8 cellular contexts compared by ENCODE assay signal in the genomic region with DNA sequence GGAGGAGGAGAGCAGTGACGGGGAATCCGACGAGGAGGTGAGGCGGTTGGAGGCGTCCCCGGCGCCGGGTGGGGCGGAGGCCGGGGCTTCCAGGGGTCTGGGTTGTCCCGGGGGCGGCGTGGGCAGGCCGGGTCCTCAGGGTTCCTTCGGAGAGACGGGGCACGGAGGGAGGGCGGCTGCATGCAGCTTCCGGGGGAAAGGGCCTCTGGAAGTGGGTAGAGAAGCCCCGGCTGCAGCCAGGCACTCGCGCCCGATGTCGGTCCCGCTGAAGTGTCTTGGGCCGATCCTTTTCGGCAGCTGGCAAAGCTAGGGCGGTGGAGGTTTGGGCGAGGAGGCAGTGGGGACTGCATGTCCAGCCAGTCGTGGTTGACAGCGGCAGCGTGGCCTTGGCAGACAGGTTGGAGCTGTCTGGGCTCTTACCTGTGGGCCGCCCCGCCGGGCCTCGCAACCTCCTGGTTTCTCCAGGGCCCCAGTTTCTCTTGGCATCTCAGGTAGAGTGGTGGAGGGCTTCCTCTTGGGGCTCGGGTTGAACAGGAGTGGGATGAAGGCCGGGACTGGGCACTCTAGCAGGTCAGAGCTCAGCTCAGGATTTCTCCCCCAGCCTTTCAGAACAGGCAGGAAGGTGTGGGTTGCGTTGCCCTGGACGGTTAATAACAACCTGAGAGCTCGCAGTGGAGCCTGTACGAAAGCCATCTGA. TPM values are rescaled to one million over a fixed set of nuclear protein-coding genes. Genes with fewer than 3 reads are reported as not detected.
DNase-seq lines count a peak whose midpoint lies in the region; ATAC-seq and TF ChIP-seq lines count a peak whose summit lies in the region.
"Had no signal": no experiment of that assay in that cellular context is flagged by ENCODE, and none has a peak within 500 bp of the region (broad histone marks: within the 10 kb centered on the region; RNA-seq: fewer than 3 reads in every experiment).

No MANE protein-coding gene starts in this region.

- peak; percentile 77 for DNase-seq in activated CD8-positive, alpha-beta memory T cell treated with anti-CD3 and anti-CD28 coated beads, Interleukin-2, amount 10 ng/mL, durations not matched to agents 7 days and 5 days
- DNase-seq in epithelial cell of esophagus (ENCODE audit: low read depth) = peak; percentile 35
- DNase-seq in naive thymus-derived CD8-positive, alpha-beta T cell = peak in 9 of 10 donors; percentile 36 to 72 (median 46)

- peaks cover 21% of the 10 kb centered on the region for H3K4me1 ChIP-seq in HUES64 (ENCODE audit: insufficient read depth, low read length)
- no peaks in the 10 kb centered on the region for H3K4me1 ChIP-seq in urinary bladder (ENCODE audit: insufficient read depth)

- CTCF ChIA-PET in activated CD8-positive, alpha-beta memory T cell treated with anti-CD3 and anti-CD28 coated beads, Interleukin-2, amount 10 ng/mL, durations not matched to agents 7 days and 5 days (lab: Charles Lee) = interaction anchor here (1.0 to 2.1 kb wide), 9 partner anchors 9 to 212 kb away, joined by 3 to 14 read pairs (median 3); a partner anchor contains a TSS

- H3K36me3 Mint-ChIP-seq in activated CD8-positive, alpha-beta memory T cell treated with anti-CD3 and anti-CD28 coated beads, Interleukin-2, amount 10 ng/mL, durations not matched to agents 7 days and 5 days = peaks cover 50% of the 10 kb centered on the region
- H3K36me3 Mint-ChIP-seq in naive thymus-derived CD8-positive, alpha-beta T cell = peaks cover 0 to 32% (median 0%) of the 10 kb centered on the region in 3 donors

- peak overlapping the region; percentile 88 for H3K27ac Mint-ChIP-seq in activated CD8-positive, alpha-beta memory T cell treated with anti-CD3 and anti-CD28 coated beads, Interleukin-2, amount 10 ng/mL, durations not matched to agents 7 days and 5 days
- H3K27ac Mint-ChIP-seq in naive thymus-derived CD8-positive, alpha-beta T cell = peak overlapping the region; percentile 57 to 94 (median 90)

- no peak for TF ChIP-seq CTCF in epithelial cell of esophagus (IDR thresholded peaks at IDR 0.05; ENCODE audit: insufficient read depth, low read depth, low read length, missing control alignments)

- H3K4me1 Mint-ChIP-seq in activated CD8-positive, alpha-beta memory T cell treated with anti-CD3 and anti-CD28 coated beads, Interleukin-2, amount 10 ng/mL, durations not matched to agents 7 days and 5 days = peaks cover 29% of the 10 kb centered on the region
- H3K4me1 Mint-ChIP-seq in naive thymus-derived CD8-positive, alpha-beta T cell = peaks cover 33 to 66% (median 53%) of the 10 kb centered on the region in 4 donors

- 3% methylated on average over 42 of the region's 42 CpGs for WGBS in HUES64
- WGBS in urinary bladder = under 1% methylated on average over 42 of the region's 42 CpGs

- POLR2A ChIA-PET in naive thymus-derived CD8-positive, alpha-beta T cell (lab: Charles Lee) = interaction anchor here (0.5 to 4.3 kb wide), 10 partner anchors 10 to 1320 kb away, joined by 3 to 29 read pairs (median 4); a partner anchor contains a TSS

- H3K4me3 Mint-ChIP-seq in activated CD8-positive, alpha-beta memory T cell treated with anti-CD3 and anti-CD28 coated beads, Interleukin-2, amount 10 ng/mL, durations not matched to agents 7 days and 5 days = peak overlapping the region; percentile 88
- H3K4me3 Mint-ChIP-seq in naive thymus-derived CD8-positive, alpha-beta T cell = peak overlapping the region; percentile 82 to 92 (median 88)

- peak overlapping the region; percentile 72; the same call in 1 of the 2 replicates for H3K27ac ChIP-seq in HUES64 (ENCODE audit: low read depth, low read length)
- peak overlapping the region; percentile 41 for H3K27ac ChIP-seq in urinary bladder (ENCODE audit: low read depth)

- no peaks in the 10 kb centered on the region for H3K9me3 ChIP-seq in HUES64 (ENCODE audit: insufficient read depth, low read depth, low read length)

- no peaks in the 10 kb centered on the region for H3K9me3 Mint-ChIP-seq in activated CD8-positive, alpha-beta memory T cell treated with anti-CD3 and anti-CD28 coated beads, Interleukin-2, amount 10 ng/mL, durations not matched to agents 7 days and 5 days (ENCODE audit: low read depth)
- H3K9me3 Mint-ChIP-seq in naive thymus-derived CD8-positive, alpha-beta T cell = no peaks in the 10 kb centered on the region

- TF ChIP-seq POLR2A in GM15510 (IDR thresholded peaks at IDR 0.05; ENCODE audit: borderline replicate concordance, extremely low read depth, insufficient read length) = peak; percentile 7

- no peaks in the 10 kb centered on the region for H3K27me3 Mint-ChIP-seq in activated CD8-positive, alpha-beta memory T cell treated with anti-CD3 and anti-CD28 coated beads, Interleukin-2, amount 10 ng/mL, durations not matched to agents 7 days and 5 days
- no peaks in the 10 kb centered on the region for H3K27me3 Mint-ChIP-seq in naive thymus-derived CD8-positive, alpha-beta T cell

- peak overlapping the region; percentile 78 for H3K9ac ChIP-seq in HUES64 (ENCODE audit: low read depth, low read length)

- peaks cover 34% of the 10 kb centered on the region for H3K36me3 ChIP-seq in HUES64 (ENCODE audit: insufficient read depth, low read length)
- H3K36me3 ChIP-seq in urinary bladder (ENCODE audit: insufficient read depth) = peaks cover under 1% of the 10 kb centered on the region

- ATAC-seq in activated CD8-positive, alpha-beta memory T cell treated with anti-CD3 and anti-CD28 coated beads, Interleukin-2, amount 10 ng/mL, durations not matched to agents 7 days and 5 days = peak; percentile 2
- peak in 1 of 2 donors; percentile 0 for ATAC-seq in naive thymus-derived CD8-positive, alpha-beta T cell
- ATAC-seq in HG03135 (IDR thresholded peaks at IDR 0.05; ENCODE audit: unreplicated experiment) = no peak

- H3K4me3 ChIP-seq in HUES64 (ENCODE audit: low read length) (peak overlapping the region; percentile 94), epithelial cell of esophagus (ENCODE audit: low read length) (peak overlapping the region; percentile 86), urinary bladder (ENCODE audit: low read depth, low read length) (peak overlapping the region; percentile 94)

- peaks cover 4% of the 10 kb centered on the region; the same call in 1 of the 2 replicates for H3K27me3 ChIP-seq in HUES64 (ENCODE audit: insufficient read depth, low read length)

RNA-seq across cellular contexts. Expression of a gene that starts 0.7 kb away (rescaled TPM):
- 18.5 TPM for polyA plus RNA-seq in HUES64 (2013, experiment 1 of 2)
- 18.5 TPM for polyA plus RNA-seq in HUES64 (2013, experiment 2 of 2)
- total RNA-seq in activated CD8-positive, alpha-beta memory T cell treated with anti-CD3 and anti-CD28 coated beads, Interleukin-2, amount 10 ng/mL, durations not matched to agents 7 days and 5 days = 10 to 100 TPM; 70.2 to 79.8 TPM
- 10 to 100 TPM; 73.9 to 79.2 TPM for total RNA-seq in naive thymus-derived CD8-positive, alpha-beta T cell
- polyA plus RNA-seq in naive thymus-derived CD8-positive, alpha-beta T cell = 1 to 10 TPM in 1 of 3 donors, under 1 TPM in 2; 0.60 to 2.8 (median 0.83) TPM
- 7.1 TPM for total RNA-seq in urinary bladder
- 25.9 TPM for polyA plus RNA-seq in urinary bladder

RNA-seq across cellular contexts. Expression of a gene that starts 14.1 kb away (rescaled TPM):
- not detected for polyA plus RNA-seq in HUES64 (2013, experiment 1 of 2)
- not detected for polyA plus RNA-seq in HUES64 (2013, experiment 2 of 2)
- 100 to 1,000 TPM; 133 to 185 TPM for total RNA-seq in activated CD8-positive, alpha-beta memory T cell treated with anti-CD3 and anti-CD28 coated beads, Interleukin-2, amount 10 ng/mL, durations not matched to agents 7 days and 5 days
- total RNA-seq in naive thymus-derived CD8-positive, alpha-beta T cell = under 1 TPM; 0.21 to 0.36 TPM
- under 1 TPM; 0.15 to 0.68 (median 0.43) TPM for polyA plus RNA-seq in naive thymus-derived CD8-positive, alpha-beta T cell
- not detected for total RNA-seq in urinary bladder
- 0.09 TPM for polyA plus RNA-seq in urinary bladder
- total RNA-seq: dermis microvascular lymphatic vessel endothelial cell had no signal

RNA-seq across cellular contexts. Expression of a gene that starts 23.8 kb away (rescaled TPM):
- polyA plus RNA-seq in HUES64 (2013, experiment 1 of 2) = 5.0 TPM
- 6.0 TPM for polyA plus RNA-seq in HUES64 (2013, experiment 2 of 2)
- 100 to 1,000 TPM in 1 of 2 experiments, 10 to 100 TPM in 1; 51.7 to 117 TPM for total RNA-seq in activated CD8-positive, alpha-beta memory T cell treated with anti-CD3 and anti-CD28 coated beads, Interleukin-2, amount 10 ng/mL, durations not matched to agents 7 days and 5 days
- 10 to 100 TPM; 79.8 to 82.5 TPM for total RNA-seq in naive thymus-derived CD8-positive, alpha-beta T cell
- polyA plus RNA-seq in naive thymus-derived CD8-positive, alpha-beta T cell = 10 to 100 TPM; 70.2 to 92.7 (median 92.6) TPM
- total RNA-seq in urinary bladder = 0.53 TPM
- 21.2 TPM for polyA plus RNA-seq in urinary bladder

RNA-seq across cellular contexts. Expression of a gene that starts 26.7 kb away (rescaled TPM):
- polyA plus RNA-seq in HUES64 (2013, experiment 1 of 2) = 11.7 TPM
- 11.4 TPM for polyA plus RNA-seq in HUES64 (2013, experiment 2 of 2)
- total RNA-seq in activated CD8-positive, alpha-beta memory T cell treated with anti-CD3 and anti-CD28 coated beads, Interleukin-2, amount 10 ng/mL, durations not matched to agents 7 days and 5 days = 10 to 100 TPM; 25.1 to 35.6 TPM
- 10 to 100 TPM; 52.7 to 53.1 TPM for total RNA-seq in naive thymus-derived CD8-positive, alpha-beta T cell
- 10 to 100 TPM; 43.1 to 93.1 (median 76.6) TPM for polyA plus RNA-seq in naive thymus-derived CD8-positive, alpha-beta T cell
- total RNA-seq in urinary bladder = 9.6 TPM
- polyA plus RNA-seq in urinary bladder = 25.3 TPM

RNA-seq across cellular contexts. Expression of a gene that starts 27.0 kb away (rescaled TPM):
- 54.2 TPM for polyA plus RNA-seq in HUES64 (2013, experiment 1 of 2)
- polyA plus RNA-seq in HUES64 (2013, experiment 2 of 2) = 56.0 TPM
- total RNA-seq in activated CD8-positive, alpha-beta memory T cell treated with anti-CD3 and anti-CD28 coated beads, Interleukin-2, amount 10 ng/mL, durations not matched to agents 7 days and 5 days = 10 to 100 TPM; 39.1 to 49.0 TPM
- 10 to 100 TPM; 23.0 to 26.2 TPM for total RNA-seq in naive thymus-derived CD8-positive, alpha-beta T cell
- 10 to 100 TPM; 68.7 to 76.5 (median 71.2) TPM for polyA plus RNA-seq in naive thymus-derived CD8-positive, alpha-beta T cell
- total RNA-seq in urinary bladder = 13.7 TPM
- 49.2 TPM for polyA plus RNA-seq in urinary bladder

Comparison
In these comparisons a context has a peak if more than half of its experiments do, and no peak if none do; other contexts are left out.
1. RNA of a gene that starts 14.1 kb away (total RNA-seq): 133 to 185 TPM in activated CD8-positive, alpha-beta memory T cell treated with anti-CD3 and anti-CD28 coated beads, Interleukin-2, amount 10 ng/mL, durations not matched to agents 7 days and 5 days; 0.21 to 0.36 TPM in naive thymus-derived CD8-positive, alpha-beta T cell and not detected in urinary bladder (single experiment); every median in the first group is over 10 times any median in the second.
2. RNA of a gene that starts 23.8 kb away (total RNA-seq): 51.7 to 117 TPM in activated CD8-positive, alpha-beta memory T cell treated with anti-CD3 and anti-CD28 coated beads, Interleukin-2, amount 10 ng/mL, durations not matched to agents 7 days and 5 days and 79.8 to 82.5 TPM in naive thymus-derived CD8-positive, alpha-beta T cell; 0.53 TPM in urinary bladder (single experiment); every median in the first group is over 10 times any median in the second.
3. Peak in every context shown above with its lines, with median percentiles within 50 percentile points of each other: H3K4me3 ChIP-seq and DNase-seq.